8 cellular contexts compared by ENCODE assay signal in genomic region chr7:73578342-73579124, GRCh38. TPM values are rescaled to one million over a fixed set of nuclear protein-coding genes. Genes with fewer than 3 reads are reported as not detected.
A peak's percentile ranks its signal among the peaks of the same experiment; 100 is the strongest.
DNase-seq lines count a peak whose midpoint lies in the region; ATAC-seq and TF ChIP-seq lines count a peak whose summit lies in the region.

A gene with protein sequence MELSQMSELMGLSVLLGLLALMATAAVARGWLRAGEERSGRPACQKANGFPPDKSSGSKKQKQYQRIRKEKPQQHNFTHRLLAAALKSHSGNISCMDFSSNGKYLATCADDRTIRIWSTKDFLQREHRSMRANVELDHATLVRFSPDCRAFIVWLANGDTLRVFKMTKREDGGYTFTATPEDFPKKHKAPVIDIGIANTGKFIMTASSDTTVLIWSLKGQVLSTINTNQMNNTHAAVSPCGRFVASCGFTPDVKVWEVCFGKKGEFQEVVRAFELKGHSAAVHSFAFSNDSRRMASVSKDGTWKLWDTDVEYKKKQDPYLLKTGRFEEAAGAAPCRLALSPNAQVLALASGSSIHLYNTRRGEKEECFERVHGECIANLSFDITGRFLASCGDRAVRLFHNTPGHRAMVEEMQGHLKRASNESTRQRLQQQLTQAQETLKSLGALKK (minus strand): TSS chr7:73578579. CDS start chr7:73578549, 30 bp downstream.

- peaks cover 3% of the 10 kb centered on the region for H3K4me1 ChIP-seq in right cardiac atrium (ENCODE audit: control insufficient read depth, insufficient read depth, low read length)
- peaks cover 32% of the 10 kb centered on the region for H3K4me1 ChIP-seq in vagina

- H3K27ac ChIP-seq in right cardiac atrium (ENCODE audit: low read length) (peak within 1 kb of the TSS; percentile 87), vagina (peak within 1 kb of the TSS; percentile 94)

- H3K27me3 ChIP-seq in right cardiac atrium (ENCODE audit: control insufficient read depth, insufficient read depth), result no peaks in the 10 kb centered on the region
- H3K27me3 ChIP-seq in vagina, result no peaks in the 10 kb centered on the region

- peak; percentile 99 for DNase-seq in NCI-H187 treated with DMSO at 0.1 percent for 48 hours (lab: John Stamatoyannopoulos, UW)
- DNase-seq in anterior cingulate cortex (lab: John Stamatoyannopoulos, UW), result peak; percentile 62 to 100 (median 97)
- peak; percentile 98 to 100 (median 99) for DNase-seq in right cardiac atrium
- peak; percentile 98 for DNase-seq in putamen (ENCODE audit: low spot score)
- peak in 1 of 2 donors; percentile 98 for DNase-seq in vagina (ENCODE audit: extremely low spot score in 2 of 2)

- no peak for TF ChIP-seq CTCF in vagina (IDR thresholded peaks at IDR 0.05)

- TF ChIP-seq POLR2A in vagina (IDR thresholded peaks at IDR 0.05), result peak; percentile 62 to 89

- intact Hi-C loops in T-helper 2 cell treated with Interferon-gamma antibody and Interleukin-4, amounts not matched to agents 100 ng/mL and 5 ng/mL, for 36 hours (cut with micrococcal nuclease), result loop anchor here (1.0 to 5.0 kb wide), 4 partner anchors 21 to 264 kb away; partner anchors contain the start of genes ABHD11, BAZ1B, BCL7B and METTL27
- intact Hi-C loops in right cardiac atrium (cut with DNase I), result no loop called here
- intact Hi-C loops in vagina (cut with DNase I), result loop anchor here (5.0 kb wide), 1 partner anchor 56 kb away; the partner anchor contains the start of gene BAZ1B

- peak within 1 kb of the TSS; percentile 76 for H3K4me3 ChIP-seq in right cardiac atrium (ENCODE audit: low read length)
- H3K4me3 ChIP-seq in vagina, result peak within 1 kb of the TSS; percentile 54 to 93

- peak; percentile 69 for ATAC-seq in GM18499 (IDR thresholded peaks at IDR 0.05; ENCODE audit: insufficient read depth, unreplicated experiment)
- ATAC-seq in HG02943 (IDR thresholded peaks at IDR 0.05; ENCODE audit: low read depth, unreplicated experiment), result peak; percentile 85
- peak; percentile 96 to 98 for ATAC-seq in right cardiac atrium

- H3K36me3 ChIP-seq in vagina, result peaks cover 4 to 16% of the 10 kb centered on the region in 2 donors

- H3K9me3 ChIP-seq in right cardiac atrium (ENCODE audit: control insufficient read depth, low read length) (no peaks in the 10 kb centered on the region), vagina (no peaks in the 10 kb centered on the region)

- WGBS in right cardiac atrium, result under 1% methylated on average over 75 of the region's 75 CpGs

RNA-seq across cellular contexts. Expression of the gene that starts here (rescaled TPM):
- 28.1 and 28.8 TPM in 2 replicates for total RNA-seq in T-helper 2 cell treated with Interferon-gamma antibody and Interleukin-4, amounts not matched to agents 100 ng/mL and 5 ng/mL, for 36 hours
- total RNA-seq in right cardiac atrium (10 to 100 TPM; 11.4 to 26.1 (median 11.7) TPM), vagina (29.0 TPM)
- 6.4 TPM for polyA plus RNA-seq in right cardiac atrium

Comparison
In these comparisons a context has a peak if more than half of its experiments do, and no peak if none do; other contexts are left out.
1. intact Hi-C loops: an anchor here in T-helper 2 cell treated with Interferon-gamma antibody and Interleukin-4, amounts not matched to agents 100 ng/mL and 5 ng/mL, for 36 hours (1.0 to 5.0 kb wide) and vagina (5.0 kb wide); none called in right cardiac atrium.